In the genomic region with DNA sequence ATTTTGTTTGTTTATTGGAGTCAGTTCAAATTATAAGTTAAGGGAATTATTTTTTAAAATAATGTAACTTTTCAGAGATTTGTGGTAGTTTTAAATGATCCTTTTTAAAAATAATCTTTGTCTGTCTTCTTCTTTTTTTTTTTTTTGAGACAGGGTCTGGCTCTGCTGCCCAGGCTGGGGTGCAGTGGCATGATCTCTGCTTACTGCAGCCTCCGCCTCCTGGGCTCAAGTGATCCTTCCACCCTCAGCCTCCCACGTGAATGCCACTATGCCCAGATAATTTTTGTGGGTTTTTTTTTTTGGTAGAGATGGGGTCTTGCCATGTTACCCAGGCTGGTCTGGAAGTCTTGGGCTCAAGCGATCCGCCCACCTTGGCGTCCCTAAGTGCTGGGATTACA, we compare ENCODE assay signal across 12 cellular contexts. TPM values are rescaled to one million over a fixed set of nuclear protein-coding genes. Genes with fewer than 3 reads are reported as not detected.
DNase-seq lines count a peak whose midpoint lies in the region; ATAC-seq, FAIRE-seq and TF ChIP-seq lines count a peak whose summit lies in the region.
"Had no signal": no experiment of that assay in that cellular context is flagged by ENCODE, and none has a peak within 500 bp of the region (broad histone marks: within the 10 kb centered on the region; RNA-seq: fewer than 3 reads in every experiment).

No MANE protein-coding gene starts in this region.

- H3K9me3 ChIP-seq in A549 (no peaks in the 10 kb centered on the region), T-helper 17 cell (ENCODE audit: control insufficient read depth, low read length, poor library complexity, severe bottlenecking) (no peaks in the 10 kb centered on the region)

- H2AFZ ChIP-seq in ACC112 (ENCODE audit: low read length, unreplicated experiment) = no peak overlapping the region

- DNase-seq in A549 (ENCODE audit: low read depth in 1 of 2, low spot score in 1 of 2) (no peak), T-helper 17 cell (no peak)
- no peak for DNase-seq in stimulated activated effector memory CD8-positive, alpha-beta T cell treated with anti-CD3 and anti-CD28 coated beads, Interleukin-12 subunit alpha, Interleukin-12 subunit beta, amount 100 ng/mL, for 72 hours (ENCODE audit: low spot score in 2 of 2)
- no peak for DNase-seq in activated CD8-positive, alpha-beta memory T cell treated with anti-CD3 and anti-CD28 coated beads, Interleukin-2, amount 10 ng/mL, durations not matched to agents 7 days and 5 days
- DNase-seq: AML-193; CD4-positive, CD25-positive, alpha-beta regulatory T cell; DMS53; HCEC 1CT; IMR-90 had no signal

- no peak for TF ChIP-seq RAD21 in A549 (conservative IDR thresholded peaks at IDR 0.05 in 1 of 2, IDR thresholded peaks at IDR 0.05 in 1 of 2)

- POLR2A ChIA-PET in A549 (lab: Yijun Ruan, JAX) = no interaction called here

- peak overlapping the region; percentile 26; the same call in 1 of the 3 replicates for H3K4me2 ChIP-seq in A549
- H3K4me2 ChIP-seq: BLaER1 treated with 17β-estradiol and CSF1 and Interleukin-3, amounts not matched to agents 10 nM and 100 nM had no signal

- H3K4me1 Mint-ChIP-seq in T-helper 17 cell = peaks cover 29% of the 10 kb centered on the region
- peaks cover 23% of the 10 kb centered on the region for H3K4me1 Mint-ChIP-seq in stimulated activated effector memory CD8-positive, alpha-beta T cell treated with anti-CD3 and anti-CD28 coated beads, Interleukin-12 subunit alpha, Interleukin-12 subunit beta, amount 100 ng/mL, for 72 hours
- peaks cover 11% of the 10 kb centered on the region for H3K4me1 Mint-ChIP-seq in activated CD8-positive, alpha-beta memory T cell treated with anti-CD3 and anti-CD28 coated beads, Interleukin-2, amount 10 ng/mL, durations not matched to agents 7 days and 5 days

- ATAC-seq in A549 (no peak), T-helper 17 cell (no peak), GM21526 (IDR thresholded peaks at IDR 0.05; ENCODE audit: low FRiP score, unreplicated experiment) (no peak)
- ATAC-seq in stimulated activated effector memory CD8-positive, alpha-beta T cell treated with anti-CD3 and anti-CD28 coated beads, Interleukin-12 subunit alpha, Interleukin-12 subunit beta, amount 100 ng/mL, for 72 hours = no peak
- no peak for ATAC-seq in activated CD8-positive, alpha-beta memory T cell treated with anti-CD3 and anti-CD28 coated beads, Interleukin-2, amount 10 ng/mL, durations not matched to agents 7 days and 5 days

- 98% methylated on average over 5 of the region's 5 CpGs for WGBS in A549 (ENCODE audit: missing lambda C conversion rate)

- CTCF ChIA-PET in A549 (lab: Yijun Ruan, JAX) = interaction anchor here (0.5 to 1.6 kb wide), 3 partner anchors 9 to 199 kb away, joined by 3 to 7 read pairs (median 5); no protein-coding TSS in a partner anchor
- CTCF ChIA-PET in activated CD8-positive, alpha-beta memory T cell treated with anti-CD3 and anti-CD28 coated beads, Interleukin-2, amount 10 ng/mL, durations not matched to agents 7 days and 5 days (lab: Charles Lee) = no interaction called here

- peak overlapping the region; percentile 1 for H3K27ac Mint-ChIP-seq in T-helper 17 cell
- H3K27ac Mint-ChIP-seq in stimulated activated effector memory CD8-positive, alpha-beta T cell treated with anti-CD3 and anti-CD28 coated beads, Interleukin-12 subunit alpha, Interleukin-12 subunit beta, amount 100 ng/mL, for 72 hours = peak overlapping the region; percentile 8
- H3K27ac Mint-ChIP-seq in activated CD8-positive, alpha-beta memory T cell treated with anti-CD3 and anti-CD28 coated beads, Interleukin-2, amount 10 ng/mL, durations not matched to agents 7 days and 5 days = no peak overlapping the region

- peaks cover 97% of the 10 kb centered on the region for H3K79me2 ChIP-seq in ACC112 (ENCODE audit: control insufficient read depth, insufficient read depth, low read length, unreplicated experiment)

- no peaks in the 10 kb centered on the region for H3K9me3 Mint-ChIP-seq in stimulated activated effector memory CD8-positive, alpha-beta T cell treated with anti-CD3 and anti-CD28 coated beads, Interleukin-12 subunit alpha, Interleukin-12 subunit beta, amount 100 ng/mL, for 72 hours
- no peaks in the 10 kb centered on the region for H3K9me3 Mint-ChIP-seq in activated CD8-positive, alpha-beta memory T cell treated with anti-CD3 and anti-CD28 coated beads, Interleukin-2, amount 10 ng/mL, durations not matched to agents 7 days and 5 days (ENCODE audit: low read depth)
- H3K9me3 Mint-ChIP-seq: CD4-positive, CD25-positive, alpha-beta regulatory T cell had no signal

- H3K4me3 ChIP-seq in A549 (no peak overlapping the region), ACC112 (ENCODE audit: low read depth, low read length) (no peak overlapping the region)
- H3K4me3 ChIP-seq: BLaER1 treated with 17β-estradiol and CSF1 and Interleukin-3, amounts not matched to agents 10 nM and 100 nM had no signal

- H3K36me3 Mint-ChIP-seq in T-helper 17 cell (ENCODE audit: low read depth) = peaks cover 2% of the 10 kb centered on the region
- peaks cover 31% of the 10 kb centered on the region for H3K36me3 Mint-ChIP-seq in stimulated activated effector memory CD8-positive, alpha-beta T cell treated with anti-CD3 and anti-CD28 coated beads, Interleukin-12 subunit alpha, Interleukin-12 subunit beta, amount 100 ng/mL, for 72 hours
- peaks cover 28% of the 10 kb centered on the region for H3K36me3 Mint-ChIP-seq in activated CD8-positive, alpha-beta memory T cell treated with anti-CD3 and anti-CD28 coated beads, Interleukin-2, amount 10 ng/mL, durations not matched to agents 7 days and 5 days

- no peak for TF ChIP-seq POLR2A in A549 (IDR thresholded peaks at IDR 0.05; ENCODE audit: low read length)

- H3K4me3 Mint-ChIP-seq in T-helper 17 cell = no peak overlapping the region
- H3K4me3 Mint-ChIP-seq in stimulated activated effector memory CD8-positive, alpha-beta T cell treated with anti-CD3 and anti-CD28 coated beads, Interleukin-12 subunit alpha, Interleukin-12 subunit beta, amount 100 ng/mL, for 72 hours = no peak overlapping the region
- H3K4me3 Mint-ChIP-seq in activated CD8-positive, alpha-beta memory T cell treated with anti-CD3 and anti-CD28 coated beads, Interleukin-2, amount 10 ng/mL, durations not matched to agents 7 days and 5 days = no peak overlapping the region
- H3K4me3 Mint-ChIP-seq: CD4-positive, CD25-positive, alpha-beta regulatory T cell had no signal

- no peaks in the 10 kb centered on the region for H3K27me3 Mint-ChIP-seq in T-helper 17 cell
- H3K27me3 Mint-ChIP-seq in activated CD8-positive, alpha-beta memory T cell treated with anti-CD3 and anti-CD28 coated beads, Interleukin-2, amount 10 ng/mL, durations not matched to agents 7 days and 5 days = no peaks in the 10 kb centered on the region
- H3K27me3 Mint-ChIP-seq: CD4-positive, CD25-positive, alpha-beta regulatory T cell had no signal

- H3K36me3 ChIP-seq in ACC112 (ENCODE audit: insufficient read depth, low read length) = peaks cover 42% of the 10 kb centered on the region

- TF ChIP-seq EP300 in A549 (IDR thresholded peaks at IDR 0.05) = no peak

- no peak for TF ChIP-seq CTCF in A549 (IDR thresholded peaks at IDR 0.05)

- H3K27ac ChIP-seq in A549 (peak overlapping the region in 1 of 2 experiments; percentile 56; a peak in 1 of 6 replicates), ACC112 (ENCODE audit: low read depth, low read length) (0 out of 2 replicates have a peak overlapping the region, but pooled peaks have one; percentile 1)
- H3K27ac ChIP-seq: BLaER1 treated with 17β-estradiol and CSF1 and Interleukin-3, amounts not matched to agents 10 nM and 100 nM had no signal

- H3K27me3 ChIP-seq in ACC112 (ENCODE audit: insufficient read depth, low read length) = no peaks in the 10 kb centered on the region
- H3K27me3 ChIP-seq: BLaER1 treated with 17β-estradiol and CSF1 and Interleukin-3, amounts not matched to agents 10 nM and 100 nM had no signal

- H3K4me1 ChIP-seq in A549 (peaks cover 61% of the 10 kb centered on the region), ACC112 (ENCODE audit: control insufficient read depth, insufficient read depth, low read length, unreplicated experiment) (peaks cover 46% of the 10 kb centered on the region)

- no peak for FAIRE-seq in A549 (lab: Jason Lieb, UNC)

TF ChIP-seq in A549, 52 proteins besides CTCF, POLR2A, EP300 and RAD21:
- TF ChIP-seq RFX5 (IDR thresholded peaks at IDR 0.05) = no peak
- TF ChIP-seq HOXA7 (CRISPR knock-in tag; IDR thresholded peaks at IDR 0.05) = no peak
- no peak for TF ChIP-seq MYC (IDR thresholded peaks at IDR 0.05; ENCODE audit: borderline replicate concordance, low read length)
- no peak for TF ChIP-seq NR3C1 (IDR thresholded peaks at IDR 0.05)
- TF ChIP-seq FOXS1 (CRISPR knock-in tag; IDR thresholded peaks at IDR 0.05) = no peak
- TF ChIP-seq HOXB13 (CRISPR knock-in tag; IDR thresholded peaks at IDR 0.05; ENCODE audit: low read depth) = no peak

RNA-seq across cellular contexts. Expression of a gene that starts 12.6 kb away (rescaled TPM):
- polyA plus RNA-seq in A549 (2011; rRNA removed) (29.5 and 56.0 TPM in 2 replicates), A549 (2017; fragmentation: RNase III; extraction: RNeasy Plus Mini Kit Qiagen cat#74134 plus additional on column Dnase treatment) (29.9 to 34.5 TPM (median 33.6 TPM) in 3 replicates)
- polyA plus RNA-seq in A549 (2012; cell fraction: cytosol; rRNA removed) = 8.4 and 8.6 TPM in 2 replicates
- polyA plus RNA-seq in A549 (2012; cell fraction: nucleus; rRNA removed) = 7.0 and 15.3 TPM in 2 replicates
- 181 TPM in 2 replicates for polyA minus RNA-seq in A549 (2011; rRNA and poly(A)+ RNA removed)
- total RNA-seq in T-helper 17 cell = 10 to 100 TPM; 27.0 to 41.6 TPM
- 10 to 100 TPM; 25.4 to 31.1 TPM for total RNA-seq in activated CD8-positive, alpha-beta memory T cell treated with anti-CD3 and anti-CD28 coated beads, Interleukin-2, amount 10 ng/mL, durations not matched to agents 7 days and 5 days
